ENCODE assay signal across 8 cellular contexts in the genomic region with DNA sequence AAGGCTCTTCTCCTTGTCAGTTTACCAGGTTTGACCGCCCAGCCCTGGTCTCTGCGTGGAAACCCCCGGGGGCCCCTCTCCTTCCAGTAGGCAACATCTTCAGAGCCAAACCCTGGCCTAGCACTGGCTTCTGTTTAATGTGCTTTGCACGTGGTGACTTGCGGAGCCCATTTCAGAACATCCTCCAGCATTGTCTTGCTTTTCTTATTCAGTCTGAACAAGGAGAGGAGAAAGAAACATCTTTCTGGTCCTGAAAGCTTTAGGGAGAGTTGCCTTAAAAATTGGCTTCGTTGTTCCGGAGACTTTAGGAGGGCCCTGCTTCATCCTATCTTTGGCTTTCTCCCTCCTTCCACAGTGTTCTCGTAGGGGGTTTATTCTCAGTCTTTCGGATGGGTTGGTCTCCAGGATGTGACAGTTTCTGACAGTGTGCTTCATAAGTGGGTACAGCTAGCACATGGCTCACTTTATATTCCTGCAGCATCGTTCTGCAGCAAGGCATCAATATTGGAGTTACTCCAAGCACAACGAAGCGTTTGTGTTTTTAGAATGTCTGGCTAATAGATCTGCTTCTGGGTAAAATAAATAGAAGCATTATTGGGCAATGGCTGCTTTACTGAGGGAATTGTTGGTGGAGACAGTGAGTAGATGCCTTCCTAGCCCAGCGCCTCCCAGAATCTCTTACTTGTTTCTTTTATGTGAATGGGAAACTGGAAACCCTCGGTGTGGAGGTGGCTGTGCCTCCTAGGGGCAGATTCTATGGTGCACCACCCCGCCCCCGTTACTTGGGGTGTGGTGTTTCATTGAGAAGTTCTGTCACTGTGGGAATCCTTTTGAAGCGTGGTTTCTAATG. TPM values are rescaled to one million over a fixed set of nuclear protein-coding genes. Genes with fewer than 3 reads are reported as not detected.
A peak's percentile ranks its signal among the peaks of the same experiment; 100 is the strongest.
DNase-seq lines count a peak whose midpoint lies in the region; ATAC-seq, FAIRE-seq and TF ChIP-seq lines count a peak whose summit lies in the region.

No MANE protein-coding gene starts in this region.

- no peaks in the 10 kb centered on the region for H3K9me3 ChIP-seq in heart right ventricle

- peaks cover 0 to 47% (median 0%) of the 10 kb centered on the region in 7 donors for H3K27me3 ChIP-seq in heart right ventricle

- 47 to 48% methylated on average over 17 of the region's 17 CpGs for WGBS in heart right ventricle, 2 donors

- no peaks in the 10 kb centered on the region for H3K36me3 ChIP-seq in heart right ventricle

- TF ChIP-seq CTCF in heart right ventricle (IDR thresholded peaks at IDR 0.05), result no peak
- TF ChIP-seq CTCF in D721Med (IDR thresholded peaks at IDR 0.05; ENCODE audit: insufficient read depth, missing control alignments), result no peak

- DNase-seq in heart right ventricle, result no peak
- DNase-seq in left cardiac atrium, result no peak
- peak; percentile 41 for DNase-seq in RPMI7951 (ENCODE audit: low read depth)
- peak; percentile 61 for DNase-seq in fibroblast of peridontal ligament (ENCODE audit: extremely low read depth)
- peak; percentile 6 for DNase-seq in occipital lobe (lab: John Stamatoyannopoulos, UW)
- DNase-seq in D721Med (ENCODE audit: insufficient read length, low spot score), result no peak
- no peak for DNase-seq in SKM-1 (lab: John Stamatoyannopoulos, UW; ENCODE audit: unreplicated experiment)

- ATAC-seq in heart right ventricle, result peak in 2 of 8 donors; percentile 7 to 9
- no peak for ATAC-seq in left cardiac atrium
- no peak for ATAC-seq in HG02938 (IDR thresholded peaks at IDR 0.05; ENCODE audit: unreplicated experiment)

- peak overlapping the region in 7 of 10 donors; percentile 1 to 80 (median 53) for H3K27ac ChIP-seq in heart right ventricle

- H3K4me1 ChIP-seq in heart right ventricle, result peaks cover 3 to 28% (median 20%) of the 10 kb centered on the region in 9 donors

- FAIRE-seq in D721Med (lab: Jason Lieb, UNC), result no peak

- intact Hi-C loops in heart right ventricle (cut with DNase I) (loop anchor here in 8 of 10 donors (5.0 to 10.0 kb wide), 10 partner anchors 170 to 700 kb away; no protein-coding TSS in a partner anchor), left cardiac atrium (cut with DNase I) (no loop called here)

- H3K4me3 ChIP-seq in heart right ventricle, result peak overlapping the region; percentile 38 to 94 (median 66)

RNA-seq across cellular contexts. Expression of a gene that starts 1.8 kb away (rescaled TPM):
- total RNA-seq in heart right ventricle (10 to 100 TPM; 13.4 to 72.9 (median 24.7) TPM), left cardiac atrium (10 to 100 TPM; 23.7 to 26.3 TPM), occipital lobe (86.7 TPM)
- 10 to 100 TPM in 1 of 2 donors, 1 to 10 TPM in 1; 6.9 to 10.7 TPM for polyA plus RNA-seq in heart right ventricle
- total RNA-seq in RPMI7951 (2014; rRNA removed; shearing (Covaris generic)), result 7.5 and 10.0 TPM in 2 replicates

RNA-seq across cellular contexts. Expression of a gene that starts 32.3 kb away (rescaled TPM):
- total RNA-seq in heart right ventricle (not detected), left cardiac atrium (not detected), occipital lobe (not detected)
- polyA plus RNA-seq in heart right ventricle, result not detected
- total RNA-seq in RPMI7951 (2014; rRNA removed; shearing (Covaris generic)), result not detected in 2 replicates

Comparison
In these comparisons a context has a peak if more than half of its experiments do, and no peak if none do; other contexts are left out.
1. intact Hi-C loops: an anchor here in heart right ventricle (5.0 to 10.0 kb wide); none called in left cardiac atrium.
2. DNase-seq: peak in RPMI7951 (single experiment), fibroblast of peridontal ligament (single experiment) and occipital lobe (single experiment); none in heart right ventricle (0 of 2), left cardiac atrium (single experiment), D721Med (single experiment) and SKM-1 (single experiment).